Comparison of ENCODE assay signal across 11 cellular contexts in genomic region chr20:10436053-10436699, GRCh38. TPM values are rescaled to one million over a fixed set of nuclear protein-coding genes. Genes with fewer than 3 reads are reported as not detected.
DNase-seq lines count a peak whose midpoint lies in the region; ATAC-seq, FAIRE-seq and TF ChIP-seq lines count a peak whose summit lies in the region.
"Had no signal": no experiment of that assay in that cellular context is flagged by ENCODE, and none has a peak within 500 bp of the region (broad histone marks: within the 10 kb centered on the region; RNA-seq: fewer than 3 reads in every experiment).

No MANE protein-coding gene starts in this region.

- H3K36me3 ChIP-seq in OCI-LY1 (ENCODE audit: insufficient read depth, low read length) (peaks cover 8% of the 10 kb centered on the region; the same call in 1 of the 2 replicates), endocrine pancreas (ENCODE audit: control insufficient read depth, insufficient read depth, low read length) (no peaks in the 10 kb centered on the region), small intestine (ENCODE audit: control insufficient read depth in 2 of 2, insufficient read depth in 2 of 2, low read length in 2 of 2) (no peaks in the 10 kb centered on the region)

- peaks cover 18% of the 10 kb centered on the region for H3K36me3 Mint-ChIP-seq in T-helper 2 cell treated with Interferon-gamma antibody and Interleukin-4, amounts not matched to agents 5 μg/mL and 100 μg/mL, for 36 hours (ENCODE audit: low read depth)
- H3K36me3 Mint-ChIP-seq in osteocyte (ENCODE audit: unreplicated experiment), result no peaks in the 10 kb centered on the region

- no peak for DNase-seq in T-helper 2 cell treated with Interferon-gamma antibody and Interleukin-4, amounts not matched to agents 5 μg/mL and 100 μg/mL, for 36 hours (ENCODE audit: low spot score)
- DNase-seq in T-helper 2 cell (no peak), osteocyte (ENCODE audit: extremely low spot score, unreplicated experiment) (no peak), small intestine (no peak)
- DNase-seq: activated CD4-positive, alpha-beta T cell treated with anti-CD3 and anti-CD28 coated beads, Interleukin-2, amount 50 U/mL, for 48 hours; NCI-H510A; stimulated activated CD8-positive, alpha-beta memory T cell treated with anti-CD3 and anti-CD28 coated beads, Interleukin-4, amount 100 ng/mL, for 48 hours had no signal

- peaks cover 37% of the 10 kb centered on the region for H3K79me2 ChIP-seq in OCI-LY1 (ENCODE audit: insufficient read depth, low read length)

- no peaks in the 10 kb centered on the region for H3F3A ChIP-seq in OCI-LY1 (ENCODE audit: insufficient read depth, low read length)

- H3K4me2 ChIP-seq in OCI-LY1 (ENCODE audit: low read length), result peak overlapping the region; percentile 96

- no peak for FAIRE-seq in small intestine (lab: Jason Lieb, UNC)

- ATAC-seq in GM21717 (IDR thresholded peaks at IDR 0.05; ENCODE audit: unreplicated experiment), result no peak
- ATAC-seq in HG02852 (IDR thresholded peaks at IDR 0.05; ENCODE audit: unreplicated experiment), result no peak

- H3K4me1 Mint-ChIP-seq in T-helper 2 cell treated with Interferon-gamma antibody and Interleukin-4, amounts not matched to agents 5 μg/mL and 100 μg/mL, for 36 hours (ENCODE audit: low read depth), result peaks cover 38% of the 10 kb centered on the region
- peaks cover 25% of the 10 kb centered on the region for H3K4me1 Mint-ChIP-seq in osteocyte (ENCODE audit: unreplicated experiment)

- H3K27me3 Mint-ChIP-seq in T-helper 2 cell treated with Interferon-gamma antibody and Interleukin-4, amounts not matched to agents 5 μg/mL and 100 μg/mL, for 36 hours (ENCODE audit: low read depth), result no peaks in the 10 kb centered on the region
- H3K27me3 Mint-ChIP-seq in osteocyte (ENCODE audit: unreplicated experiment), result no peaks in the 10 kb centered on the region

- no peaks in the 10 kb centered on the region for H3K9me2 ChIP-seq in OCI-LY1 (ENCODE audit: low read depth, low read length)

- H3K9ac ChIP-seq in OCI-LY1 (ENCODE audit: low read length) (peak overlapping the region; percentile 98), endocrine pancreas (ENCODE audit: control insufficient read depth, insufficient read depth, low read length) (no peak overlapping the region)

- H3K9me3 Mint-ChIP-seq in T-helper 2 cell treated with Interferon-gamma antibody and Interleukin-4, amounts not matched to agents 5 μg/mL and 100 μg/mL, for 36 hours, result no peaks in the 10 kb centered on the region
- no peaks in the 10 kb centered on the region for H3K9me3 Mint-ChIP-seq in osteocyte (ENCODE audit: unreplicated experiment)

- no peak overlapping the region for H2AFZ ChIP-seq in OCI-LY1 (ENCODE audit: low read length)

- TF ChIP-seq CTCF in OCI-LY1 (IDR thresholded peaks at IDR 0.05; ENCODE audit: low read length) (no peak), osteocyte (IDR thresholded peaks at IDR 0.05) (no peak)

- H3K9me3 ChIP-seq in OCI-LY1 (ENCODE audit: low read length), result no peaks in the 10 kb centered on the region
- H3K9me3 ChIP-seq in endocrine pancreas (ENCODE audit: control insufficient read depth, low read length), result no peaks in the 10 kb centered on the region
- no peaks in the 10 kb centered on the region for H3K9me3 ChIP-seq in small intestine (ENCODE audit: control insufficient read depth, low read depth)

- H3K27ac Mint-ChIP-seq in T-helper 2 cell treated with Interferon-gamma antibody and Interleukin-4, amounts not matched to agents 5 μg/mL and 100 μg/mL, for 36 hours, result no peak overlapping the region
- H3K27ac Mint-ChIP-seq in osteocyte (ENCODE audit: unreplicated experiment), result no peak overlapping the region

- H3K27me3 ChIP-seq in OCI-LY1 (ENCODE audit: insufficient read depth, low read length) (no peaks in the 10 kb centered on the region), endocrine pancreas (ENCODE audit: control insufficient read depth, insufficient read depth, low read length) (no peaks in the 10 kb centered on the region), small intestine (ENCODE audit: control insufficient read depth in 2 of 2, insufficient read depth in 2 of 2, low read length in 2 of 2) (no peaks in the 10 kb centered on the region)

- WGBS in small intestine, 3 donors, result 95 to 96% (median 96%) methylated on average over 20 of the region's 20 CpGs

- H3K4me1 ChIP-seq in OCI-LY1 (ENCODE audit: insufficient read depth, low read length, severe bottlenecking) (peaks cover 54% of the 10 kb centered on the region), endocrine pancreas (ENCODE audit: control insufficient read depth, insufficient read depth, low read length) (peaks cover 19% of the 10 kb centered on the region), small intestine (ENCODE audit: control insufficient read depth in 2 of 2, insufficient read depth in 1 of 2, low read depth in 1 of 2, low read length in 1 of 2) (peaks cover 5 to 7% of the 10 kb centered on the region in 2 donors)

- peak overlapping the region; percentile 98 for H3K4me3 ChIP-seq in OCI-LY1 (ENCODE audit: low read depth, low read length, poor library complexity, severe bottlenecking)
- H3K4me3 ChIP-seq in endocrine pancreas (ENCODE audit: control insufficient read depth, insufficient read depth, low read length), result peak overlapping the region; percentile 99
- no peak overlapping the region for H3K4me3 ChIP-seq in small intestine (ENCODE audit: low read depth in 1 of 2, low read length in 2 of 2)

- peak overlapping the region; percentile 94 for H3K4me3 Mint-ChIP-seq in T-helper 2 cell treated with Interferon-gamma antibody and Interleukin-4, amounts not matched to agents 5 μg/mL and 100 μg/mL, for 36 hours
- peak overlapping the region; percentile 92 for H3K4me3 Mint-ChIP-seq in osteocyte (ENCODE audit: unreplicated experiment)

- no peaks in the 10 kb centered on the region for H4K20me1 ChIP-seq in OCI-LY1 (ENCODE audit: insufficient read depth, low read length)

- H3K27ac ChIP-seq in OCI-LY1 (ENCODE audit: low read depth, low read length, poor library complexity, severe bottlenecking), result no peak overlapping the region
- H3K27ac ChIP-seq in small intestine (ENCODE audit: low read depth in 1 of 2, low read length in 1 of 2), result no peak overlapping the region

RNA-seq across cellular contexts. Expression of gene SLX4IP, which starts 1.1 kb away (rescaled TPM):
- total RNA-seq in osteocyte, result 5.4 and 6.0 TPM in 2 replicates
- polyA plus RNA-seq in small intestine, result 1 to 10 TPM; 1.6 to 2.5 (median 2.5) TPM

RNA-seq across cellular contexts. Expression of gene MKKS, which starts 2.2 kb away (rescaled TPM):
- total RNA-seq in osteocyte, result 13.0 and 14.7 TPM in 2 replicates
- polyA plus RNA-seq in small intestine, result 10 to 100 TPM; 23.6 to 29.1 (median 25.7) TPM

Comparison
In these comparisons a context has a peak if more than half of its experiments do, and no peak if none do; other contexts are left out.
1. H3K4me3 ChIP-seq: peak in OCI-LY1 (single experiment) and endocrine pancreas (single experiment); none in small intestine (0 of 2).